In the genomic region with DNA sequence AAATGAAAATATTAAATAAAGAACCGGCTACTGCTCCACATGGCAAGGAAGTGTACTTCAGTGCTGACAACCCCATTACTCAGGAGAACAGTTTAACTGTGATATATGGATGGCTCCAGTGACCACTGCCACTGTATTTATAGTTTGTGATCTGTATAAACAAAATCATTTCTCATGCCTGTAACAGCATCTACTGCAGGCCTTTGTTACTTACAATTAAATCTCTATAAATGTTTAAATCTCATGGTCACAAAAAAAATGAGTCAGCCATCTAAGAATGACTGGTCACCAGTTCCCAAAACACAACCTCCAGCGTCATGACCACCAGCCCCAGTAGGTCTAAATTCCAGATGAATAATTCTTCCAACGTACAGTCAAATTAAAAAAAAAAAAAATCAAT, we compare ENCODE assay signal across 2 cellular contexts.
TF ChIP-seq lines count a peak whose summit lies in the region.

No MANE protein-coding gene starts in this region.

TF ChIP-seq in IMR-90, 13 proteins besides CTCF, POLR2A, EP300 and RAD21:
- TF ChIP-seq CHD1 (IDR thresholded peaks at IDR 0.05; ENCODE audit: low read depth, low read length) (no peak), RCOR1 (IDR thresholded peaks at IDR 0.05; ENCODE audit: insufficient replicate concordance, low read length) (no peak), FOS (IDR thresholded peaks at IDR 0.05; ENCODE audit: low read depth, low read length) (peak; percentile 78)

TF ChIP-seq in GM12878, 131 proteins besides CTCF, POLR2A, EP300 and RAD21:
- TF ChIP-seq CBFB (IDR thresholded peaks at IDR 0.05; ENCODE audit: low read depth) (no peak), CHD2 (IDR thresholded peaks at IDR 0.05; ENCODE audit: borderline replicate concordance, low read depth, low read length) (no peak), JUND (IDR thresholded peaks at IDR 0.05; ENCODE audit: low read depth, low read length) (no peak), KLF5 (IDR thresholded peaks at IDR 0.05; ENCODE audit: partially characterized antibody) (no peak)
- TF ChIP-seq, protein P1, sequence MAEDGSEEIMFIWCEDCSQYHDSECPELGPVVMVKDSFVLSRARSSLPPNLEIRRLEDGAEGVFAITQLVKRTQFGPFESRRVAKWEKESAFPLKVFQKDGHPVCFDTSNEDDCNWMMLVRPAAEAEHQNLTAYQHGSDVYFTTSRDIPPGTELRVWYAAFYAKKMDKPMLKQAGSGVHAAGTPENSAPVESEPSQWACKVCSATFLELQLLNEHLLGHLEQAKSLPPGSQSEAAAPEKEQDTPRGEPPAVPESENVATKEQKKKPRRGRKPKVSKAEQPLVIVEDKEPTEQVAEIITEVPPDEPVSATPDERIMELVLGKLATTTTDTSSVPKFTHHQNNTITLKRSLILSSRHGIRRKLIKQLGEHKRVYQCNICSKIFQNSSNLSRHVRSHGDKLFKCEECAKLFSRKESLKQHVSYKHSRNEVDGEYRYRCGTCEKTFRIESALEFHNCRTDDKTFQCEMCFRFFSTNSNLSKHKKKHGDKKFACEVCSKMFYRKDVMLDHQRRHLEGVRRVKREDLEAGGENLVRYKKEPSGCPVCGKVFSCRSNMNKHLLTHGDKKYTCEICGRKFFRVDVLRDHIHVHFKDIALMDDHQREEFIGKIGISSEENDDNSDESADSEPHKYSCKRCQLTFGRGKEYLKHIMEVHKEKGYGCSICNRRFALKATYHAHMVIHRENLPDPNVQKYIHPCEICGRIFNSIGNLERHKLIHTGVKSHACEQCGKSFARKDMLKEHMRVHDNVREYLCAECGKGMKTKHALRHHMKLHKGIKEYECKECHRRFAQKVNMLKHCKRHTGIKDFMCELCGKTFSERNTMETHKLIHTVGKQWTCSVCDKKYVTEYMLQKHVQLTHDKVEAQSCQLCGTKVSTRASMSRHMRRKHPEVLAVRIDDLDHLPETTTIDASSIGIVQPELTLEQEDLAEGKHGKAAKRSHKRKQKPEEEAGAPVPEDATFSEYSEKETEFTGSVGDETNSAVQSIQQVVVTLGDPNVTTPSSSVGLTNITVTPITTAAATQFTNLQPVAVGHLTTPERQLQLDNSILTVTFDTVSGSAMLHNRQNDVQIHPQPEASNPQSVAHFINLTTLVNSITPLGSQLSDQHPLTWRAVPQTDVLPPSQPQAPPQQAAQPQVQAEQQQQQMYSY (CRISPR knock-in tag; IDR thresholded peaks at IDR 0.05) = no peak
- TF ChIP-seq, protein P2, sequence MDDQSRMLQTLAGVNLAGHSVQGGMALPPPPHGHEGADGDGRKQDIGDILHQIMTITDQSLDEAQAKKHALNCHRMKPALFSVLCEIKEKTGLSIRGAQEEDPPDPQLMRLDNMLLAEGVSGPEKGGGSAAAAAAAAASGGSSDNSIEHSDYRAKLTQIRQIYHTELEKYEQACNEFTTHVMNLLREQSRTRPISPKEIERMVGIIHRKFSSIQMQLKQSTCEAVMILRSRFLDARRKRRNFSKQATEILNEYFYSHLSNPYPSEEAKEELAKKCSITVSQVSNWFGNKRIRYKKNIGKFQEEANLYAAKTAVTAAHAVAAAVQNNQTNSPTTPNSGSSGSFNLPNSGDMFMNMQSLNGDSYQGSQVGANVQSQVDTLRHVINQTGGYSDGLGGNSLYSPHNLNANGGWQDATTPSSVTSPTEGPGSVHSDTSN (IDR thresholded peaks at IDR 0.05; ENCODE audit: insufficient replicate concordance, low read depth, low read length) = no peak
